17 cellular contexts compared by ENCODE assay signal in the genomic region with DNA sequence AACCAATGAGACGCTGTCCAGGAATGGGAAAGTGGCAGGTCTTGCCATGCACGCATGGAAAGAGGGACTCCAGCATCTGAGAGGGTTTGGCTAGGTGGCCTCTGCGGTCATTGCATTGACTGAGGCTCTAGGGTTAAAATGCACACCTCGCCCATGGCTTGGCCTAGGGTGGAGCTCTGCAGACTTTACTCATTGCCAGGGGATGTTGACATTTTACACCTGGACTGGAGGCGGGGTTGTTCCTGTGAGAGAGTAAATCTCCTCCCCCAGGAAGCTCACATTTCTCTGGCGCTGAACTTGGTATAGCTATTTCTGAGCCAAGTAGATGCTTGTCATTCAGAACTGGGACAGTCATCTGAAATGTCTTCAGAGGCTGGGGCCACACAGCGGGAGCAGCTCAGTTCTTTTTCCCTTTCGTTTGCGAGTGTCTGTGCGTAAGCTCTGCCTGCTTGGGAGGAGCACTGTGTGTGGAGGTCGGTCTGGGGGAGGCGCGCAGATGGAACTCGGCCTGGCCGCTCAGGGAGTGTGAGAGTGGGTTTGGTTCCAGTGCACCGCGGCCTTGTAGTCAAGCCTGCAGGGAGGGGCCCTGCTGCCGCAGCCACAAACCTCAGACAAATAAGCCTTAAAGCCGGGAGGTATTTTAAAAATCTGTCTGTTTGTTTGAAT.
DNase-seq lines count a peak whose midpoint lies in the region; ATAC-seq and TF ChIP-seq lines count a peak whose summit lies in the region.
"Had no signal": no experiment of that assay in that cellular context is flagged by ENCODE, and none has a peak within 500 bp of the region (broad histone marks: within the 10 kb centered on the region; RNA-seq: fewer than 3 reads in every experiment).

No MANE protein-coding gene starts in this region.

- no peak overlapping the region for H2BK120ac ChIP-seq in mesenchymal stem cell (ENCODE audit: low read depth, low read length)

- no peak overlapping the region for H3K27ac ChIP-seq in mammary epithelial cell (ENCODE audit: insufficient read depth, low read depth, low read length)
- no peak overlapping the region for H3K27ac ChIP-seq in mesenchymal stem cell (ENCODE audit: low read length, poor library complexity, severe bottlenecking)
- peak overlapping the region; percentile 38 to 65 (median 58) for H3K27ac ChIP-seq in transverse colon
- H3K27ac ChIP-seq: neutrophil had no signal

- no peak overlapping the region for H2AK5ac ChIP-seq in mesenchymal stem cell (ENCODE audit: low read length, severe bottlenecking)

- peak; percentile 42 to 86 for DNase-seq in T47D (ENCODE audit: low read depth in 1 of 2, low spot score in 1 of 2)
- DNase-seq in mammary epithelial cell = no peak
- DNase-seq in dedifferentiated amniotic fluid mesenchymal stem cell (ENCODE audit: extremely low spot score) = peak; percentile 22
- no peak for DNase-seq in mesenchymal stem cell
- peak; percentile 65 for DNase-seq in transverse colon
- no peak for DNase-seq in NCI-H1092 (lab: John Stamatoyannopoulos, UW)
- DNase-seq in activated naive CD4-positive, alpha-beta T cell treated with anti-CD3 and anti-CD28 coated beads, Interleukin-2, amount 50 U/mL, for 72 hours (ENCODE audit: low spot score in 2 of 2) = no peak
- no peak for DNase-seq in dermis blood vessel endothelial cell
- DNase-seq: activated CD8-positive, alpha-beta memory T cell treated with anti-CD3 and anti-CD28 coated beads, Interleukin-2, amount 50 U/mL, for 4 hours; DMS79 treated with DMSO at 0.1 percent for 48 hours; kidney glomerular epithelial cell; NCI-H524 treated with DMSO at 0.1 percent for 48 hours; SK-N-SH; stimulated activated CD8-positive, alpha-beta memory T cell treated with anti-CD3 and anti-CD28 coated beads, Interleukin-4, amount 100 ng/mL, for 48 hours had no signal

- no peak overlapping the region for H3K18ac ChIP-seq in mesenchymal stem cell (ENCODE audit: low read depth in 1 of 2, low read length in 2 of 2)

- intact Hi-C loops in mammary epithelial cell (cut with micrococcal nuclease) (no loop called here), transverse colon (cut with DNase I; ENCODE audit: low total_unique reads) (no loop called here)

- no peaks in the 10 kb centered on the region for H3K9me3 Mint-ChIP-seq in activated naive CD4-positive, alpha-beta T cell treated with anti-CD3 and anti-CD28 coated beads, Interleukin-2, amount 50 U/mL, for 72 hours

- H3K27me3 ChIP-seq in mammary epithelial cell (ENCODE audit: insufficient read depth, low read length) (no peaks in the 10 kb centered on the region), mesenchymal stem cell (ENCODE audit: control insufficient read depth in 1 of 2, insufficient read depth in 1 of 2, low read length in 2 of 2) (no peaks in the 10 kb centered on the region), transverse colon (no peaks in the 10 kb centered on the region)
- H3K27me3 ChIP-seq: neutrophil had no signal

- no peaks in the 10 kb centered on the region for H3K79me2 ChIP-seq in mammary epithelial cell (ENCODE audit: insufficient read depth, low read length)

- H3K79me1 ChIP-seq in mesenchymal stem cell (replicated peaks; ENCODE audit: low read length, poor library complexity, severe bottlenecking) = no peaks in the 10 kb centered on the region

- no peak for TF ChIP-seq EP300 in transverse colon (IDR thresholded peaks at IDR 0.05; ENCODE audit: low read depth)

- H3K9ac ChIP-seq in mammary epithelial cell (ENCODE audit: insufficient read depth, low read length) = no peak overlapping the region
- no peak overlapping the region for H3K9ac ChIP-seq in mesenchymal stem cell (ENCODE audit: low read length)
- H3K9ac ChIP-seq: SK-N-SH had no signal

- H3K4me1 ChIP-seq in mammary epithelial cell (ENCODE audit: insufficient read depth, low read length) (peaks cover 4% of the 10 kb centered on the region), mesenchymal stem cell (ENCODE audit: control insufficient read depth, insufficient read depth, low read depth, low read length) (no peaks in the 10 kb centered on the region), transverse colon (peaks cover 0 to 16% (median 3%) of the 10 kb centered on the region in 4 donors)

- peaks cover 26 to 40% of the 10 kb centered on the region in 2 donors for H3K36me3 Mint-ChIP-seq in activated naive CD4-positive, alpha-beta T cell treated with anti-CD3 and anti-CD28 coated beads, Interleukin-2, amount 50 U/mL, for 72 hours

- in situ Hi-C loops in T47D (cut with HindIII; ENCODE audit: low pct_unique_long_range_greater_than_20kb, low sequenced_read_pairs) (no loop called here), mammary epithelial cell (cut with MboI; ENCODE audit: low sequenced_read_pairs in 2 of 2) (no loop called here), transverse colon (cut with MboI; ENCODE audit: low pct_ligation_motif_present in 1 of 4, low pct_unique_long_range_greater_than_20kb in 1 of 4, low sequenced_read_pairs in 3 of 4) (no loop called here)

- H4K8ac ChIP-seq in mesenchymal stem cell (ENCODE audit: low read length) = peak overlapping the region; percentile 71

- H3K4me2 ChIP-seq in mammary epithelial cell (ENCODE audit: insufficient read depth, low read depth, low read length) (no peak overlapping the region), mesenchymal stem cell (ENCODE audit: low read length, poor library complexity, severe bottlenecking) (no peak overlapping the region)
- H3K4me2 ChIP-seq: SK-N-SH had no signal

- no peak overlapping the region for H3K4me3 ChIP-seq in mammary epithelial cell (replicated peaks in 1 of 3; ENCODE audit: insufficient read depth in 1 of 3, low read depth in 2 of 3, low read length in 3 of 3)
- no peak overlapping the region for H3K4me3 ChIP-seq in mesenchymal stem cell (ENCODE audit: insufficient read depth in 1 of 2, low read depth in 1 of 2, low read length in 2 of 2)
- peak overlapping the region in 1 of 4 donors; percentile 1 for H3K4me3 ChIP-seq in transverse colon
- H3K4me3 ChIP-seq: GM12878 had no signal

- no peak overlapping the region for H3K27ac Mint-ChIP-seq in activated naive CD4-positive, alpha-beta T cell treated with anti-CD3 and anti-CD28 coated beads, Interleukin-2, amount 50 U/mL, for 72 hours
- H3K27ac Mint-ChIP-seq: activated naive CD8-positive, alpha-beta T cell had no signal

- H3K9me3 ChIP-seq in mammary epithelial cell (replicated peaks; ENCODE audit: insufficient read depth, low read length) (no peaks in the 10 kb centered on the region), mesenchymal stem cell (ENCODE audit: control insufficient read depth, low read length) (no peaks in the 10 kb centered on the region), transverse colon (no peaks in the 10 kb centered on the region)
- H3K9me3 ChIP-seq: neutrophil, SK-N-SH had no signal

- peak; percentile 20 for TF ChIP-seq POLR2A in transverse colon (IDR thresholded peaks at IDR 0.05)

- BruUV-seq in mammary epithelial cell (replicated peaks; lab: Mats Ljungman, UMichigan) = no TSS peak

- CTCF ChIA-PET in mammary epithelial cell (lab: Charles Lee; ENCODE audit: low non-redundant PET) = no interaction called here

- no peak overlapping the region for H4K91ac ChIP-seq in mesenchymal stem cell (ENCODE audit: low read length)

- no peak for TF ChIP-seq CTCF in mammary epithelial cell (conservative IDR thresholded peaks at IDR 0.05 in 1 of 2, IDR thresholded peaks at IDR 0.05 in 1 of 2; ENCODE audit: extremely low read depth in 1 of 2, insufficient read depth in 1 of 2, low read depth in 1 of 2, low read length in 2 of 2)
- TF ChIP-seq CTCF in transverse colon (IDR thresholded peaks at IDR 0.05) = no peak

- dilution Hi-C loops in mammary epithelial cell (cut with HindIII; ENCODE audit: low sequenced_read_pairs) = no loop called here

- H3K23ac ChIP-seq in mesenchymal stem cell (ENCODE audit: low read length in 2 of 2) = no peak overlapping the region

- WGBS in mammary epithelial cell (ENCODE audit: low coverage, missing lambda C conversion rate) = 98% methylated on average over 19 of the region's 19 CpGs
- 96% methylated on average over 17 of the region's 19 CpGs for WGBS in mesenchymal stem cell
- WGBS in transverse colon (ENCODE audit: low coverage in 1 of 2), 2 donors = 69 to 77% methylated on average over 2 to 19 of the region's 19 CpGs

- no peak overlapping the region for H3K14ac ChIP-seq in mesenchymal stem cell (ENCODE audit: low read length in 2 of 2)

- no peak overlapping the region for H3K4ac ChIP-seq in mesenchymal stem cell (ENCODE audit: low read depth in 1 of 2, low read length in 2 of 2)

- H2AFZ ChIP-seq in mammary epithelial cell (ENCODE audit: low read depth, low read length) (no peak overlapping the region), mesenchymal stem cell (ENCODE audit: low read depth, low read length) (no peak overlapping the region)

- H2BK12ac ChIP-seq in mesenchymal stem cell (ENCODE audit: low read length in 2 of 2) = no peak overlapping the region

- no peak overlapping the region for H2BK15ac ChIP-seq in mesenchymal stem cell (ENCODE audit: low read depth, poor library complexity, severe bottlenecking)

- no peak overlapping the region for H2BK5ac ChIP-seq in mesenchymal stem cell (ENCODE audit: low read depth, low read length, poor library complexity, severe bottlenecking)

- no peak for ATAC-seq in activated naive CD4-positive, alpha-beta T cell treated with anti-CD3 and anti-CD28 coated beads, Interleukin-2, amount 50 U/mL, for 72 hours
- ATAC-seq: GM12878 had no signal

- no peaks in the 10 kb centered on the region for H4K20me1 ChIP-seq in mammary epithelial cell (ENCODE audit: insufficient read depth, low read length)

- H3K36me3 ChIP-seq in mammary epithelial cell (ENCODE audit: insufficient read depth, low read length) = peaks cover 39% of the 10 kb centered on the region
- peaks cover 29 to 98% of the 10 kb centered on the region in 2 experiments for H3K36me3 ChIP-seq in mesenchymal stem cell (ENCODE audit: control insufficient read depth in 1 of 2, insufficient read depth in 2 of 2, low read depth in 1 of 2, low read length in 2 of 2)
- H3K36me3 ChIP-seq in transverse colon = peaks cover 0 to 35% (median 5%) of the 10 kb centered on the region in 4 donors
- H3K36me3 ChIP-seq: neutrophil had no signal

Comparison
In these comparisons a context has a peak if more than half of its experiments do, and no peak if none do; other contexts are left out.
1. DNase-seq: peak in T47D (2 of 2), dedifferentiated amniotic fluid mesenchymal stem cell (single experiment) and transverse colon (single experiment); none in mammary epithelial cell (single experiment), mesenchymal stem cell (single experiment), NCI-H1092 (single experiment), activated naive CD4-positive, alpha-beta T cell treated with anti-CD3 and anti-CD28 coated beads, Interleukin-2, amount 50 U/mL, for 72 hours (0 of 2) and dermis blood vessel endothelial cell (single experiment).
2. H3K27ac ChIP-seq: peak in transverse colon (4 of 4); none in mammary epithelial cell (single experiment) and mesenchymal stem cell (single experiment).